Comparison of ENCODE assay signal across 9 cellular contexts in the genomic region with DNA sequence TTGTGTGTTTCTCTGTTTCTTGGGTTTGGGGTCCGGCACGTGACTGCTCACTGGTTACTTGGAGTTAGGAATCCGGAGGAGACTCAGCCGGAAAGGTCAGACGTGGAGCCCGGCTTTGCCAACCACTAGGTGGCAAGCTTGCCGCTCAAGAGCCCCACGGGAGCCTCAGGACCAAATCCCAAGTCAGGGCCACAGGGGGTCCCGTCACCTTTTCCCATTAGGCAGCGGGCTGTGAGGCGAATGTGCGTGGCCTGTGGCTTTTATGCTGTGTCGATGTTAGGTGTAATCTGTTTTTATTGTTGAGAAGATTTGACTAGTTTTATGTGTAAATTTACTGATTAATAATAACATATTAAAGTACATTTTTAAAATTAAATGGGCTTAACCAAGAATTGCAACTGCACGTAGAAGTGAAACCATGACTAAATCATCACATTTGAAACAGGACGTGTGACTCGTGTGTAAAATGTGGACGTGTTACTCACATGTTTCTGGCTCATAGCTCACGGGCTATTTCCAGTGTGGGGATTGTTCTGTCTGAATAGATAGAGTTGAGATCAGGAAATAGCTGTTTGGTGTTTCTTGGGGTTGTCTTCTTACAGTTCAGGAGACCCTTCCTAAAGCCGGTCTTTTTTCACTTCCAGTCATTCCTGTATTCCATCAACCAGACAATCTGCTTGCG. TPM values are rescaled to one million over a fixed set of nuclear protein-coding genes. Genes with fewer than 3 reads are reported as not detected.
DNase-seq lines count a peak whose midpoint lies in the region; ATAC-seq, FAIRE-seq and TF ChIP-seq lines count a peak whose summit lies in the region.
"Not testable (repeated sequence)": the region's sequence is repeated elsewhere in the genome, so short reads cannot be mapped to it uniquely, and the experiment has no call there.
"Had no signal": no experiment of that assay in that cellular context is flagged by ENCODE, and none has a peak within 500 bp of the region (broad histone marks: within the 10 kb centered on the region; RNA-seq: fewer than 3 reads in every experiment).

No MANE protein-coding gene starts in this region.

- TF ChIP-seq POLR2A in K562 (conservative IDR thresholded peaks at IDR 0.05); HepG2 (IDR thresholded peaks at IDR 0.05; ENCODE audit: insufficient read depth in 1 of 2, low read depth in 2 of 2, low read length in 2 of 2): not testable (repeated sequence)

- H3K4me1 Mint-ChIP-seq in activated CD4-positive, alpha-beta T cell treated with anti-CD3 and anti-CD28 coated beads, Interleukin-2, amount 10 ng/mL, durations not matched to agents 24 days and 14 days: peaks cover 54% of the 10 kb centered on the region

- FAIRE-seq in K562 (lab: Jason Lieb, UNC): peak; percentile 76
- peak; percentile 81 for FAIRE-seq in HepG2 (lab: Jason Lieb, UNC)

- not testable (repeated sequence) for BruUV-seq in K562 (replicated peaks; lab: Mats Ljungman, UMichigan)
- TSS peak; percentile 78 for BruUV-seq in HepG2 (replicated peaks; lab: Mats Ljungman, UMichigan)

- H3K4me3 Mint-ChIP-seq in activated CD4-positive, alpha-beta T cell treated with anti-CD3 and anti-CD28 coated beads, Interleukin-2, amount 10 ng/mL, durations not matched to agents 24 days and 14 days: not testable (repeated sequence)

- not testable (repeated sequence) for H3K9ac ChIP-seq in K562 (ENCODE audit: insufficient read depth in 1 of 2, low read depth in 2 of 2, low read length in 2 of 2)
- H3K9ac ChIP-seq in HepG2 (ENCODE audit: insufficient read depth, low read depth, low read length): peak overlapping the region; percentile 62

- H3K79me2 ChIP-seq in K562 (ENCODE audit: control insufficient read depth, insufficient read depth, low read length); HepG2 (ENCODE audit: insufficient read depth, low read length): not testable (repeated sequence)

- H4K20me1 ChIP-seq in K562 (replicated peaks; ENCODE audit: control insufficient read depth, insufficient read depth, low read length); HepG2 (ENCODE audit: insufficient read depth, low read length): not testable (repeated sequence)

- H3K27me3 ChIP-seq in K562 (ENCODE audit: control insufficient read depth in 2 of 2, insufficient read depth in 2 of 2, low read length in 2 of 2); HepG2 (ENCODE audit: control insufficient read depth in 1 of 2, insufficient read depth in 2 of 2, low read length in 2 of 2); aorta (ENCODE audit: control insufficient read depth in 1 of 2, insufficient read depth in 2 of 2, low read length in 1 of 2): not testable (repeated sequence)

- DNase-seq in ELR (ENCODE audit: low read depth) (peak; percentile 53), fibroblast of peridontal ligament (ENCODE audit: extremely low read depth) (peak; percentile 44), renal cortical epithelial cell (ENCODE audit: low read depth) (peak; percentile 68)
- not testable (repeated sequence) for DNase-seq in LNCaP clone FGC (ENCODE audit: low read depth); K562 (ENCODE audit: extremely low read depth in 1 of 4, low spot score in 3 of 4); HepG2 (ENCODE audit: low spot score); aorta
- DNase-seq in activated CD4-positive, alpha-beta T cell treated with anti-CD3 and anti-CD28 coated beads, Interleukin-2, amount 10 ng/mL, durations not matched to agents 24 days and 14 days: peak; percentile 68

- H3K27ac ChIP-seq in K562 (ENCODE audit: extremely low read depth, low read depth, low read length); aorta (ENCODE audit: low read depth in 1 of 2, low read length in 2 of 2): not testable (repeated sequence)
- peak overlapping the region; percentile 76 for H3K27ac ChIP-seq in HepG2 (ENCODE audit: extremely low read length, insufficient read depth, low read length)

- not testable (repeated sequence) for H2AFZ ChIP-seq in K562 (ENCODE audit: low read depth, low read length)
- peak overlapping the region; percentile 61 for H2AFZ ChIP-seq in HepG2 (ENCODE audit: low read length)

- TF ChIP-seq EP300 in K562 (IDR thresholded peaks at IDR 0.05; ENCODE audit: low read length); HepG2 (IDR thresholded peaks at IDR 0.05; ENCODE audit: low read depth in 2 of 2, low read length in 2 of 2); HepG2 (CRISPR knock-in tag; IDR thresholded peaks at IDR 0.05; ENCODE audit: borderline replicate concordance): not testable (repeated sequence)

- POLR2A ChIA-PET in K562 (lab: Yijun Ruan, JAX): not testable (repeated sequence)
- POLR2A ChIA-PET in HepG2 (lab: Yijun Ruan, JAX): interaction anchor here (0.7 to 2.8 kb wide), 2 partner anchors 16 to 33 kb away, joined by 3 to 8 read pairs; a partner anchor contains a TSS

- peak; percentile 78 for ATAC-seq in K562
- ATAC-seq in HepG2: peak; percentile 87
- peak; percentile 77 for ATAC-seq in aorta (ENCODE audit: low FRiP score)

- H3K4me2 ChIP-seq in K562 (ENCODE audit: insufficient read depth, low read length): not testable (repeated sequence)
- peak overlapping the region; percentile 86 for H3K4me2 ChIP-seq in HepG2 (ENCODE audit: low read depth, low read length)

- H3K9me3 ChIP-seq in K562 (replicated peaks; ENCODE audit: control insufficient read depth, insufficient read depth, low read depth, low read length); HepG2 (ENCODE audit: low read length); aorta (ENCODE audit: control insufficient read depth, low read length): not testable (repeated sequence)

- not testable (repeated sequence) for H3K4me1 ChIP-seq in K562 (replicated peaks in 1 of 2; ENCODE audit: control insufficient read depth in 2 of 2, insufficient read depth in 2 of 2, low read length in 2 of 2); aorta (ENCODE audit: control insufficient read depth in 1 of 2, insufficient read depth in 2 of 2, low read length in 2 of 2)
- H3K4me1 ChIP-seq in HepG2 (ENCODE audit: insufficient read depth, low read length): peaks cover 28% of the 10 kb centered on the region

- H3K9me1 ChIP-seq in K562 (ENCODE audit: control insufficient read depth, insufficient read depth, low read length): not testable (repeated sequence)

- H3K27me3 Mint-ChIP-seq in activated CD4-positive, alpha-beta T cell treated with anti-CD3 and anti-CD28 coated beads, Interleukin-2, amount 10 ng/mL, durations not matched to agents 24 days and 14 days: not testable (repeated sequence)

- H3K9me3 Mint-ChIP-seq in activated CD4-positive, alpha-beta T cell treated with anti-CD3 and anti-CD28 coated beads, Interleukin-2, amount 10 ng/mL, durations not matched to agents 24 days and 14 days: not testable (repeated sequence)

- in situ Hi-C loops in K562 (cut with MboI); HepG2 (cut with HindIII; ENCODE audit: extremely low pct_ligation_motif_present, low pct_unique_long_range_greater_than_20kb): not testable (repeated sequence)

- CTCF ChIA-PET in K562 (lab: Yijun Ruan, JAX; ENCODE audit: low intra/inter-chr PET ratio); HepG2 (lab: Yijun Ruan, JAX; ENCODE audit: low intra/inter-chr PET ratio, low total read pairs): not testable (repeated sequence)

- H3K36me3 Mint-ChIP-seq in activated CD4-positive, alpha-beta T cell treated with anti-CD3 and anti-CD28 coated beads, Interleukin-2, amount 10 ng/mL, durations not matched to agents 24 days and 14 days (ENCODE audit: low read depth): peaks cover 56% of the 10 kb centered on the region

- TF ChIP-seq RAD21 in K562 (CRISPR knock-in tag; conservative IDR thresholded peaks at IDR 0.05 in 1 of 2, IDR thresholded peaks at IDR 0.05 in 1 of 2); HepG2 (CRISPR knock-in tag; IDR thresholded peaks at IDR 0.05): not testable (repeated sequence)

- WGBS in K562 (ENCODE audit: insufficient coverage, low coverage, missing lambda C conversion rate): 81% methylated on average over 13 of the region's 20 CpGs
- 46% methylated on average over 20 of the region's 20 CpGs for WGBS in HepG2 (ENCODE audit: low lambda C conversion rate)
- 25 to 27% methylated on average over 19 to 20 of the region's 20 CpGs for WGBS in aorta, 2 donors

- not testable (repeated sequence) for H3K27ac Mint-ChIP-seq in activated CD4-positive, alpha-beta T cell treated with anti-CD3 and anti-CD28 coated beads, Interleukin-2, amount 10 ng/mL, durations not matched to agents 24 days and 14 days

- intact Hi-C loops in activated CD4-positive, alpha-beta T cell treated with anti-CD3 and anti-CD28 coated beads, Interleukin-2, amount 10 ng/mL, durations not matched to agents 24 days and 14 days (cut with micrococcal nuclease); K562 (cut with micrococcal nuclease); HepG2 (cut with micrococcal nuclease; ENCODE audit: unreplicated experiment): not testable (repeated sequence)
- intact Hi-C loops in aorta (cut with DNase I): loop anchor here in 1 of 2 donors (10.0 kb wide), 1 partner anchor 451 kb away; no protein-coding TSS in a partner anchor

- H3K36me3 ChIP-seq in K562 (ENCODE audit: control insufficient read depth, insufficient read depth, low read length) (peaks cover 16% of the 10 kb centered on the region; the same call in 2 of the 3 replicates), HepG2 (replicated peaks in 1 of 2; ENCODE audit: control insufficient read depth in 1 of 2, insufficient read depth in 2 of 2, low read length in 2 of 2) (peaks cover 11 to 28% of the 10 kb centered on the region in 2 experiments; a peak in 4 of 5 replicates)
- H3K36me3 ChIP-seq in aorta (ENCODE audit: control insufficient read depth in 1 of 2, insufficient read depth in 2 of 2, low read length in 1 of 2): not testable (repeated sequence)

- TF ChIP-seq CTCF in LNCaP clone FGC (IDR thresholded peaks at IDR 0.05; ENCODE audit: control insufficient read depth, extremely low read depth, insufficient read depth) (peak; percentile 24), K562 (IDR thresholded peaks at IDR 0.05 in 2 of 3, conservative IDR thresholded peaks at IDR 0.05 in 1 of 3; ENCODE audit: insufficient read depth in 2 of 3, low read depth in 1 of 3, low read length in 3 of 3) (peak; percentile 25 to 38 (median 33); a peak in 3 of 6 replicates), HepG2 (CRISPR knock-in tag; IDR thresholded peaks at IDR 0.05) (0 out of 2 replicates have a peak, but pooled peaks have one; percentile 23)

- H3K4me3 ChIP-seq in LNCaP clone FGC (ENCODE audit: low read depth, low read length); K562; aorta (ENCODE audit: low read length in 2 of 2): not testable (repeated sequence)
- peak overlapping the region; percentile 38 to 63 (median 47); a peak in 5 of 6 replicates for H3K4me3 ChIP-seq in HepG2 (replicated peaks in 1 of 3; ENCODE audit: insufficient read depth in 1 of 3, low read depth in 2 of 3, low read length in 3 of 3)

RNA-seq across cellular contexts. Expression of a gene that starts 32.3 kb away (rescaled TPM):
- 36.8 and 44.9 TPM in 2 replicates for total RNA-seq in activated CD4-positive, alpha-beta T cell treated with anti-CD3 and anti-CD28 coated beads, Interleukin-2, amount 10 ng/mL, durations not matched to agents 24 days and 14 days
- 107 and 121 TPM in 2 replicates for total RNA-seq in K562 (2011; cell fraction: chromatin; rRNA removed; ENCODE audit: low replicate concordance)
- 56.7 and 71.4 TPM in 2 replicates for total RNA-seq in K562 (2011; cell fraction: nucleolus; rRNA removed)
- 79.5 and 85.3 TPM in 2 replicates for total RNA-seq in K562 (2011; cell fraction: nucleoplasm; rRNA removed)
- 17.1 and 22.1 TPM in 2 replicates for total RNA-seq in K562 (2014; rRNA removed)
- 10.7 and 15.6 TPM in 2 replicates for total RNA-seq in K562 (2014; rRNA removed; fragmentation: Illumina TruSeq; extraction: Trizol)
- 14.4 and 16.1 TPM in 2 replicates for total RNA-seq in K562 (2015; rRNA removed; fragmentation: Illumina TruSeq; extraction: Trizol)
- total RNA-seq in K562 (2021): 21.7 and 25.7 TPM in 2 replicates
- polyA plus RNA-seq in K562 (2011; rRNA removed): 12.1 and 13.1 TPM in 2 replicates
- polyA plus RNA-seq in K562 (2011; cell fraction: cytosol; rRNA removed): 13.7 and 18.2 TPM in 2 replicates
- 30.9 and 42.3 TPM in 2 replicates for polyA plus RNA-seq in K562 (2011; cell fraction: nucleus; rRNA removed)
- polyA plus RNA-seq in K562 (2012): 19.2 and 21.4 TPM in 2 replicates
- polyA plus RNA-seq in K562 (2014; fragmentation: Illumina TruSeq; extraction: Trizol): 13.0 and 19.2 TPM in 2 replicates
- 1 to 10 TPM; 4.6 to 4.7 TPM for polyA plus RNA-seq in K562 (2014; fragmentation: Nextera tagmentation; extraction: Ambion mirVana)
- polyA plus RNA-seq in K562 (2014; rRNA removed): 16.0 and 19.0 TPM in 2 replicates
- 22.0 and 25.5 TPM in 2 replicates for polyA minus RNA-seq in K562 (2011; rRNA and poly(A)+ RNA removed)
- 12.1 and 21.2 TPM in 2 replicates for polyA minus RNA-seq in K562 (2011; cell fraction: cytosol; rRNA and poly(A)+ RNA removed)
- 32.4 and 45.1 TPM in 2 replicates for polyA minus RNA-seq in K562 (2011; cell fraction: nucleus; rRNA and poly(A)+ RNA removed)
- total RNA-seq in HepG2 (2016; rRNA removed; fragmentation: Illumina TruSeq; extraction: Trizol): 13.0 and 20.2 TPM in 2 replicates
- total RNA-seq in HepG2 (2016; cell fraction: cytosol; rRNA removed; fragmentation: Illumina TruSeq; extraction: Trizol; ENCODE audit: low read depth): 63.3 and 63.4 TPM in 2 replicates
- 11.2 and 21.0 TPM in 2 replicates for total RNA-seq in HepG2 (2016; cell fraction: insoluble cytoplasmic fraction; rRNA removed; fragmentation: Illumina TruSeq; extraction: Trizol)
- 26.8 and 28.3 TPM in 2 replicates for total RNA-seq in HepG2 (2016; cell fraction: membrane; rRNA removed; fragmentation: Illumina TruSeq; extraction: Trizol)
- 25.5 and 26.4 TPM in 2 replicates for total RNA-seq in HepG2 (2016; cell fraction: nucleus; rRNA removed; fragmentation: Illumina TruSeq; extraction: Trizol)
- polyA plus RNA-seq in HepG2 (2011; rRNA removed): 23.8 and 24.6 TPM in 2 replicates
- polyA plus RNA-seq in HepG2 (2011; cell fraction: cytosol; rRNA removed): 21.1 and 26.1 TPM in 2 replicates
- polyA plus RNA-seq in HepG2 (2011; cell fraction: nucleus; rRNA removed): 58.9 and 72.7 TPM in 2 replicates
- polyA plus RNA-seq in HepG2 (2012): 16.2 and 18.3 TPM in 2 replicates
- 6.1 and 6.3 TPM in 2 replicates for polyA plus RNA-seq in HepG2 (2016; cell fraction: cytosol; fragmentation: Illumina TruSeq; extraction: Trizol; ENCODE audit: low read depth)
- polyA plus RNA-seq in HepG2 (2016; cell fraction: insoluble cytoplasmic fraction; fragmentation: Illumina TruSeq; extraction: Trizol; ENCODE audit: low read depth): 10.3 and 13.0 TPM in 2 replicates
- polyA plus RNA-seq in HepG2 (2016; cell fraction: membrane; fragmentation: Illumina TruSeq; extraction: Trizol; ENCODE audit: low read depth): 7.4 and 8.4 TPM in 2 replicates
- polyA plus RNA-seq in HepG2 (2016; cell fraction: nucleus; fragmentation: Illumina TruSeq; extraction: Trizol; ENCODE audit: insufficient read depth, low read depth): 24.7 and 27.2 TPM in 2 replicates
- polyA minus RNA-seq in HepG2 (2011; rRNA and poly(A)+ RNA removed; ENCODE audit: low replicate concordance): 44.9 and 76.3 TPM in 2 replicates
- 24.6 and 25.1 TPM in 2 replicates for polyA minus RNA-seq in HepG2 (2011; cell fraction: cytosol; rRNA and poly(A)+ RNA removed)
- 76.5 and 78.6 TPM in 2 replicates for polyA minus RNA-seq in HepG2 (2011; cell fraction: nucleus; rRNA and poly(A)+ RNA removed)
- 15.8 and 27.9 TPM in 2 replicates for total RNA-seq in renal cortical epithelial cell
- total RNA-seq in aorta: 10 to 100 TPM; 25.5 to 35.6 TPM
- polyA plus RNA-seq in aorta: 10 to 100 TPM in 1 of 2 donors, 1 to 10 TPM in 1; 7.4 to 14.0 TPM

RNA-seq across cellular contexts. Expression of a gene that starts 47.2 kb away (rescaled TPM):
- not detected in 2 replicates for total RNA-seq in activated CD4-positive, alpha-beta T cell treated with anti-CD3 and anti-CD28 coated beads, Interleukin-2, amount 10 ng/mL, durations not matched to agents 24 days and 14 days
- not detected in 2 replicates for total RNA-seq in K562 (2011; cell fraction: chromatin; rRNA removed; ENCODE audit: low replicate concordance)
- 0.66 TPM in 1 of 2 replicates, not detected in the other for total RNA-seq in K562 (2011; cell fraction: nucleolus; rRNA removed)
- not detected in 2 replicates for total RNA-seq in K562 (2011; cell fraction: nucleoplasm; rRNA removed)
- total RNA-seq in K562 (2014; rRNA removed) (not detected in 2 replicates), K562 (2014; rRNA removed; fragmentation: Illumina TruSeq; extraction: Trizol) (not detected in 2 replicates), K562 (2015; rRNA removed; fragmentation: Illumina TruSeq; extraction: Trizol) (not detected in 2 replicates), K562 (2021) (not detected in 2 replicates), HepG2 (2016; rRNA removed; fragmentation: Illumina TruSeq; extraction: Trizol) (85.7 and 106 TPM in 2 replicates), renal cortical epithelial cell (not detected in 2 replicates), aorta (not detected)
- polyA plus RNA-seq in K562 (2011; rRNA removed) (not detected in 2 replicates), K562 (2014; fragmentation: Illumina TruSeq; extraction: Trizol) (not detected in 2 replicates), K562 (2014; fragmentation: Nextera tagmentation; extraction: Ambion mirVana) (not detected), K562 (2014; rRNA removed) (not detected in 2 replicates), HepG2 (2011; rRNA removed) (66.8 and 70.0 TPM in 2 replicates), aorta (under 1 TPM in 1 of 2 donors, not detected in 1; 0.63 TPM)
- polyA plus RNA-seq in K562 (2011; cell fraction: cytosol; rRNA removed): not detected in 2 replicates
- polyA plus RNA-seq in K562 (2011; cell fraction: nucleus; rRNA removed): 0.18 TPM in 1 of 2 replicates, not detected in the other
- polyA plus RNA-seq in K562 (2012): 0.07 and 0.15 TPM in 2 replicates
- polyA minus RNA-seq in K562 (2011; rRNA and poly(A)+ RNA removed): 0.04 TPM in 1 of 2 replicates, not detected in the other
- not detected in 2 replicates for polyA minus RNA-seq in K562 (2011; cell fraction: cytosol; rRNA and poly(A)+ RNA removed)
- polyA minus RNA-seq in K562 (2011; cell fraction: nucleus; rRNA and poly(A)+ RNA removed): not detected in 2 replicates
- total RNA-seq in HepG2 (2016; cell fraction: cytosol; rRNA removed; fragmentation: Illumina TruSeq; extraction: Trizol; ENCODE audit: low read depth): 32.7 and 37.9 TPM in 2 replicates
- 85.8 and 97.2 TPM in 2 replicates for total RNA-seq in HepG2 (2016; cell fraction: insoluble cytoplasmic fraction; rRNA removed; fragmentation: Illumina TruSeq; extraction: Trizol)
- 29.8 and 38.9 TPM in 2 replicates for total RNA-seq in HepG2 (2016; cell fraction: membrane; rRNA removed; fragmentation: Illumina TruSeq; extraction: Trizol)
- total RNA-seq in HepG2 (2016; cell fraction: nucleus; rRNA removed; fragmentation: Illumina TruSeq; extraction: Trizol): 97.3 and 115 TPM in 2 replicates
- polyA plus RNA-seq in HepG2 (2011; cell fraction: cytosol; rRNA removed): 69.7 and 71.1 TPM in 2 replicates
- polyA plus RNA-seq in HepG2 (2011; cell fraction: nucleus; rRNA removed): 186 and 199 TPM in 2 replicates
- 44.2 and 48.2 TPM in 2 replicates for polyA plus RNA-seq in HepG2 (2012)
- polyA plus RNA-seq in HepG2 (2016; cell fraction: cytosol; fragmentation: Illumina TruSeq; extraction: Trizol; ENCODE audit: low read depth): 21.5 and 23.0 TPM in 2 replicates
- 68.8 and 71.9 TPM in 2 replicates for polyA plus RNA-seq in HepG2 (2016; cell fraction: insoluble cytoplasmic fraction; fragmentation: Illumina TruSeq; extraction: Trizol; ENCODE audit: low read depth)
- polyA plus RNA-seq in HepG2 (2016; cell fraction: membrane; fragmentation: Illumina TruSeq; extraction: Trizol; ENCODE audit: low read depth): 18.4 and 18.5 TPM in 2 replicates
- 127 and 130 TPM in 2 replicates for polyA plus RNA-seq in HepG2 (2016; cell fraction: nucleus; fragmentation: Illumina TruSeq; extraction: Trizol; ENCODE audit: insufficient read depth, low read depth)
- polyA minus RNA-seq in HepG2 (2011; rRNA and poly(A)+ RNA removed; ENCODE audit: low replicate concordance): 132 TPM in 1 of 2 replicates, not detected in the other
- polyA minus RNA-seq in HepG2 (2011; cell fraction: cytosol; rRNA and poly(A)+ RNA removed): 12.6 and 15.9 TPM in 2 replicates
- polyA minus RNA-seq in HepG2 (2011; cell fraction: nucleus; rRNA and poly(A)+ RNA removed): 114 and 132 TPM in 2 replicates
- total RNA-seq: vagina had no signal

Comparison
In these comparisons a context has a peak if more than half of its experiments do, and no peak if none do; other contexts are left out.
1. RNA of a gene that starts 47.2 kb away (total RNA-seq): 29.8 to 115 TPM in HepG2; not detected in aorta, not detected in activated CD4-positive, alpha-beta T cell treated with anti-CD3 and anti-CD28 coated beads, Interleukin-2, amount 10 ng/mL, durations not matched to agents 24 days and 14 days, 0.66 TPM in K562 and not detected in renal cortical epithelial cell; every median in the first group is over 10 times any median in the second.
2. Peak in every context shown above with its lines, with median percentiles within 50 percentile points of each other: CTCF ChIP-seq and ATAC-seq.